Comparison of ENCODE assay signal across 35 cellular contexts in genomic region chr7:88301924-88302323, GRCh38. TPM values are rescaled to one million over a fixed set of nuclear protein-coding genes. Genes with fewer than 3 reads are reported as not detected.
"Had no signal": no experiment of that assay in that cellular context is flagged by ENCODE, and none has a peak within 500 bp of the region (broad histone marks: within the 10 kb centered on the region; RNA-seq: fewer than 3 reads in every experiment).

No MANE protein-coding gene starts in this region.

- H3K9me3 ChIP-seq: MG63, SJCRH30 had no signal

- H3K4me3 ChIP-seq: K562, MG63, PC-9, SJCRH30, SK-N-MC had no signal

- H3K36me3 ChIP-seq: MG63, SJCRH30 had no signal

- H2AFZ ChIP-seq: PC-9 had no signal

- H3K4me2 ChIP-seq: PC-9 had no signal

- FAIRE-seq: K562 had no signal

- ATAC-seq: K562, Panc1, SK-N-SH treated with all-trans-retinoic acid at 6 μM for 48 hours had no signal

- H3K27me3 ChIP-seq: MG63, SJCRH30 had no signal

- H3K27ac ChIP-seq: PC-9, SJCRH30, SK-N-MC had no signal

- DNase-seq: Kasumi-1, KG1, NCI-H1048, NCI-H1092 treated with DMSO at 0.1 percent for 48 hours, NCI-H1105 treated with DMSO at 0.1 percent for 48 hours, NCI-H1417, NCI-H1436, NCI-H146, NCI-H1694, NCI-H187, NCI-H1930, NCI-H2029 treated with DMSO at 0.1 percent for 48 hours, NCI-H2081 treated with DMSO at 0.1 percent for 48 hours, NCI-H2107, NCI-H2171, NCI-H226, NCI-H446 treated with DMSO at 0.1 percent for 48 hours, NCI-H510A, NCI-H524, NCI-H526, NCI-H69, NCI-H748 treated with DMSO at 0.1 percent for 48 hours, NCI-H82, PC-9, RPMI8226, SHP77, SIG-M5 had no signal

RNA-seq across cellular contexts. Expression of gene STEAP4, which starts 4.8 kb away (rescaled TPM):
- total RNA-seq: OCI-LY7, SJCRH30, SK-MEL-5 had no signal
- polyA plus RNA-seq: K562 had no signal
